Comparison of ENCODE assay signal across 20 cellular contexts in the genomic region with DNA sequence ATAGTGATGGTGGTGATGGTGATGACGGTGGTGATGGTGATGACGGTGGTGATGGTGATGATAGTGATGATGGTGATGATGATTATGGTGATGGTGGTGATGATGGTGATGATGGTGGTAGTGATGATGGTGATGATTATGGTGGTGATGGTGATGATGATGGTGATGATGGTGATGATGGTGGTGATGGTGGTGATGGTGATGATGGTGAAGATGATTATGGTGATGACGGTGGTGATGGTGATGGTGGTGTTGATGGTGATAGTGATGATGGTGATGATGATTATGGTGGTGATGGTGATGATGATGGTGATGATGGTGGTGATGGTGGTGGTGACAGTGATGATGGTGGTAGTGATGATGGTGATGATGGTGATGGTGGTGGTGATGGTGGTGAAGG.
DNase-seq lines count a peak whose midpoint lies in the region; ATAC-seq, FAIRE-seq and TF ChIP-seq lines count a peak whose summit lies in the region.
"Had no signal": no experiment of that assay in that cellular context is flagged by ENCODE, and none has a peak within 500 bp of the region (broad histone marks: within the 10 kb centered on the region; RNA-seq: fewer than 3 reads in every experiment).

No MANE protein-coding gene starts in this region.

- DNase-seq in HepG2 (ENCODE audit: low spot score), result no peak
- DNase-seq in right lobe of liver, result no peak
- no peak for DNase-seq in H1 (ENCODE audit: low read depth in 1 of 2, low spot score in 2 of 2)
- no peak for DNase-seq in trophoblast cell
- DNase-seq: AML-193; Caco-2; Calu3; CD4-positive, alpha-beta T cell; CD8-positive, alpha-beta T cell; DMS79 treated with DMSO at 0.1 percent for 48 hours; GF-D8 had no signal

- H3K4ac ChIP-seq in H1 (replicated peaks; ENCODE audit: insufficient read length, low read depth, low read length) (no peak overlapping the region), trophoblast cell (ENCODE audit: low read depth, low read length) (no peak overlapping the region)

- no peak overlapping the region for H4K8ac ChIP-seq in H1 (ENCODE audit: extremely low read depth, insufficient read depth, low read length)
- H4K8ac ChIP-seq in trophoblast cell (ENCODE audit: low read depth, low read length), result no peak overlapping the region

- no peak for TF ChIP-seq RAD21 in HepG2 (CRISPR knock-in tag; IDR thresholded peaks at IDR 0.05)
- TF ChIP-seq RAD21 in H1 (IDR thresholded peaks at IDR 0.05 in 1 of 2, conservative IDR thresholded peaks at IDR 0.05 in 1 of 2; ENCODE audit: low read depth in 2 of 2, low read length in 2 of 2), result no peak

- H3K56ac ChIP-seq in H1 (replicated peaks; ENCODE audit: insufficient read length, low read depth, low read length), result peak overlapping the region; percentile 95

- H3K36me3 ChIP-seq in HepG2 (replicated peaks in 1 of 2; ENCODE audit: control insufficient read depth in 1 of 2, insufficient read depth in 2 of 2, low read length in 2 of 2), result no peaks in the 10 kb centered on the region
- no peaks in the 10 kb centered on the region for H3K36me3 ChIP-seq in right lobe of liver
- no peaks in the 10 kb centered on the region for H3K36me3 ChIP-seq in H1 (ENCODE audit: control insufficient read depth in 2 of 4, insufficient read depth in 4 of 4, low read length in 3 of 4)
- no peaks in the 10 kb centered on the region for H3K36me3 ChIP-seq in trophoblast cell (ENCODE audit: control insufficient read depth in 1 of 2, insufficient read depth in 2 of 2, low read length in 2 of 2)
- H3K36me3 ChIP-seq: BLaER1 treated with 17β-estradiol and CSF1 and Interleukin-3, amounts not matched to agents 10 nM and 100 nM had no signal

- CTCF ChIA-PET in HepG2 (lab: Yijun Ruan, JAX; ENCODE audit: low intra/inter-chr PET ratio, low total read pairs), result no interaction called here
- CTCF ChIA-PET in H1 (lab: Charles Lee; ENCODE audit: partially characterized antibody), result no interaction called here

- TF ChIP-seq EP300 in HepG2 (IDR thresholded peaks at IDR 0.05; ENCODE audit: low read depth in 2 of 2, low read length in 2 of 2) (no peak), HepG2 (CRISPR knock-in tag; IDR thresholded peaks at IDR 0.05; ENCODE audit: borderline replicate concordance) (no peak), H1 (IDR thresholded peaks at IDR 0.05; ENCODE audit: borderline replicate concordance in 1 of 2, low read depth in 2 of 2, low read length in 2 of 2) (no peak)

- ATAC-seq in HepG2 (no peak), right lobe of liver (no peak), HG02678 (IDR thresholded peaks at IDR 0.05; ENCODE audit: unreplicated experiment) (no peak), HG02885 (IDR thresholded peaks at IDR 0.05; ENCODE audit: poor library complexity, unreplicated experiment) (no peak)
- ATAC-seq: A549; CD8-positive, alpha-beta T cell had no signal

- H3K23me2 ChIP-seq in H1 (ENCODE audit: low read depth, low read length), result peaks cover 14% of the 10 kb centered on the region; the same call in 1 of the 2 replicates

- intact Hi-C loops in HepG2 (cut with micrococcal nuclease; ENCODE audit: unreplicated experiment) (no loop called here), right lobe of liver (cut with DNase I) (no loop called here)

- WGBS in HepG2 (ENCODE audit: low lambda C conversion rate), result 61% methylated on average over 3 of the region's 3 CpGs
- 55% methylated on average over 3 of the region's 3 CpGs for WGBS in right lobe of liver (ENCODE audit: insufficient coverage, low coverage, low lambda C conversion rate, missing lambda C conversion rate)
- 93% methylated on average over 3 of the region's 3 CpGs; no CpG with 5 or more reads in 1 of the 2 experiments for WGBS in H1 (ENCODE audit: extremely low coverage in 1 of 2, insufficient coverage in 1 of 2, insufficient read length in 1 of 2, insufficient replicate concordance in 2 of 2, low coverage in 1 of 2, low lambda C conversion rate in 2 of 2, missing lambda C conversion rate in 1 of 2), 2 experiments
- WGBS in trophoblast cell (ENCODE audit: extremely low coverage, insufficient coverage, insufficient read length), result no CpG with 5 or more reads among the region's 3 CpGs

- no peak overlapping the region for H2BK12ac ChIP-seq in H1 (ENCODE audit: low read depth, low read length)
- H2BK12ac ChIP-seq in trophoblast cell (ENCODE audit: low read length), result no peak overlapping the region

- H3K79me2 ChIP-seq in HepG2 (ENCODE audit: insufficient read depth, low read length) (no peaks in the 10 kb centered on the region), H1 (ENCODE audit: control insufficient read depth in 1 of 2, insufficient read depth in 2 of 2, low read length in 2 of 2) (no peaks in the 10 kb centered on the region), trophoblast cell (ENCODE audit: control insufficient read depth, insufficient read depth, low read length, poor library complexity) (no peaks in the 10 kb centered on the region)

- no peak for TF ChIP-seq CTCF in HepG2 (CRISPR knock-in tag; IDR thresholded peaks at IDR 0.05)
- no peak for TF ChIP-seq CTCF in right lobe of liver (IDR thresholded peaks at IDR 0.05)
- no peak for TF ChIP-seq CTCF in H1 (IDR thresholded peaks at IDR 0.05; ENCODE audit: control extremely low read depth in 1 of 3, insufficient read depth in 1 of 3, low read depth in 1 of 3, low read length in 3 of 3)

- H3K27me3 ChIP-seq in HepG2 (ENCODE audit: control insufficient read depth in 1 of 2, insufficient read depth in 2 of 2, low read length in 2 of 2) (no peaks in the 10 kb centered on the region), right lobe of liver (no peaks in the 10 kb centered on the region), H1 (replicated peaks in 1 of 4; ENCODE audit: control insufficient read depth in 3 of 4, extremely low read depth in 1 of 4, insufficient read depth in 3 of 4, low read length in 3 of 4) (no peaks in the 10 kb centered on the region; a peak in 1 of 7 replicates), trophoblast cell (ENCODE audit: insufficient read depth, low read length) (no peaks in the 10 kb centered on the region)
- H3K27me3 ChIP-seq: BLaER1 treated with 17β-estradiol and CSF1 and Interleukin-3, amounts not matched to agents 10 nM and 100 nM had no signal

- H3K14ac ChIP-seq in H1 (ENCODE audit: insufficient read length), result no peak overlapping the region
- H3K14ac ChIP-seq in trophoblast cell (ENCODE audit: low read length), result no peak overlapping the region

- BruUV-seq in HepG2 (replicated peaks; lab: Mats Ljungman, UMichigan), result no TSS peak

- H3K4me1 ChIP-seq in HepG2 (ENCODE audit: insufficient read depth, low read length), result no peaks in the 10 kb centered on the region
- no peaks in the 10 kb centered on the region for H3K4me1 ChIP-seq in right lobe of liver
- H3K4me1 ChIP-seq in H1 (replicated peaks in 1 of 4; ENCODE audit: control insufficient read depth in 3 of 4, insufficient read depth in 4 of 4, low read length in 3 of 4), result no peaks in the 10 kb centered on the region; a peak in 1 of 7 replicates
- no peaks in the 10 kb centered on the region for H3K4me1 ChIP-seq in trophoblast cell (ENCODE audit: control insufficient read depth in 1 of 2, insufficient read depth in 2 of 2, low read length in 2 of 2)
- H3K4me1 ChIP-seq: A549, Caco-2 had no signal

- no peak overlapping the region for H3K4me2 ChIP-seq in HepG2 (ENCODE audit: low read depth, low read length)
- H3K4me2 ChIP-seq in H1 (ENCODE audit: insufficient read depth in 1 of 2, low read depth in 2 of 2, low read length in 2 of 2), result no peak overlapping the region
- no peak overlapping the region for H3K4me2 ChIP-seq in trophoblast cell (ENCODE audit: low read length)
- H3K4me2 ChIP-seq: A549; BLaER1 treated with 17β-estradiol and CSF1 and Interleukin-3, amounts not matched to agents 10 nM and 100 nM had no signal

- H4K20me1 ChIP-seq in HepG2 (ENCODE audit: insufficient read depth, low read length) (no peaks in the 10 kb centered on the region), H1 (replicated peaks in 1 of 2; ENCODE audit: control insufficient read depth in 1 of 2, insufficient read depth in 2 of 2, low read length in 2 of 2) (peaks cover 0 to 5% of the 10 kb centered on the region in 2 experiments)
- H4K20me1 ChIP-seq: BLaER1 treated with 17β-estradiol and CSF1 and Interleukin-3, amounts not matched to agents 10 nM and 100 nM had no signal

- H3K27ac ChIP-seq in HepG2 (ENCODE audit: extremely low read length, insufficient read depth, low read length) (no peak overlapping the region), right lobe of liver (no peak overlapping the region), H1 (ENCODE audit: low read depth, low read length) (no peak overlapping the region), trophoblast cell (ENCODE audit: low read depth, low read length) (no peak overlapping the region)
- H3K27ac ChIP-seq: 22Rv1; A549; BLaER1 treated with 17β-estradiol and CSF1 and Interleukin-3, amounts not matched to agents 10 nM and 100 nM; C4-2B had no signal

- POLR2A ChIA-PET in HepG2 (lab: Yijun Ruan, JAX), result no interaction called here
- POLR2A ChIA-PET in H1 (lab: Charles Lee; ENCODE audit: partially characterized antibody), result no interaction called here

- H3K18ac ChIP-seq in H1 (ENCODE audit: extremely low read depth, low read length), result no peak overlapping the region
- H3K18ac ChIP-seq in trophoblast cell (ENCODE audit: low read length), result no peak overlapping the region

- H2BK5ac ChIP-seq in H1 (ENCODE audit: low read depth, low read length), result no peak overlapping the region
- H2BK5ac ChIP-seq in trophoblast cell (ENCODE audit: low read depth, low read length, poor library complexity), result no peak overlapping the region

- no peak for FAIRE-seq in HepG2 (lab: Jason Lieb, UNC)
- FAIRE-seq in H1 (lab: Jason Lieb, UNC), result no peak
- FAIRE-seq: A549, D721Med, G401.6, GM18507 had no signal

- H3K4me3 ChIP-seq in HepG2 (replicated peaks in 1 of 3; ENCODE audit: insufficient read depth in 1 of 3, low read depth in 2 of 3, low read length in 3 of 3), result no peak overlapping the region
- no peak overlapping the region for H3K4me3 ChIP-seq in right lobe of liver
- no peak overlapping the region for H3K4me3 ChIP-seq in H1 (ENCODE audit: extremely low read depth in 1 of 4, insufficient read depth in 2 of 4, low read depth in 3 of 4, low read length in 4 of 4)
- H3K4me3 ChIP-seq in trophoblast cell (ENCODE audit: low read depth, low read length), result peak overlapping the region; percentile 51
- H3K4me3 ChIP-seq: A549; BLaER1 treated with 17β-estradiol and CSF1 and Interleukin-3, amounts not matched to agents 10 nM and 100 nM had no signal

- no peak overlapping the region for H2AFZ ChIP-seq in HepG2 (ENCODE audit: low read length)
- H2AFZ ChIP-seq in H1 (ENCODE audit: low read length), result no peak overlapping the region
- H2AFZ ChIP-seq in trophoblast cell (ENCODE audit: insufficient read depth, low read length, poor library complexity), result no peak overlapping the region

- H3K23ac ChIP-seq in H1 (ENCODE audit: insufficient read length) (no peak overlapping the region), trophoblast cell (ENCODE audit: low read length) (no peak overlapping the region)

- H4K5ac ChIP-seq in H1 (ENCODE audit: insufficient read length, low read depth, low read length), result no peak overlapping the region

- H3K9ac ChIP-seq in HepG2 (ENCODE audit: insufficient read depth, low read depth, low read length), result no peak overlapping the region
- no peak overlapping the region for H3K9ac ChIP-seq in H1 (replicated peaks in 1 of 4; ENCODE audit: extremely low read depth in 1 of 4, low read depth in 3 of 4, low read length in 3 of 4)
- H3K9ac ChIP-seq in trophoblast cell (ENCODE audit: low read length), result no peak overlapping the region
- H3K9ac ChIP-seq: BLaER1 treated with 17β-estradiol and CSF1 and Interleukin-3, amounts not matched to agents 10 nM and 100 nM had no signal

- H4K12ac ChIP-seq in trophoblast cell (ENCODE audit: low read depth, low read length), result no peak overlapping the region

- in situ Hi-C loops in HepG2 (cut with HindIII; ENCODE audit: extremely low pct_ligation_motif_present, low pct_unique_long_range_greater_than_20kb), result no loop called here

- H2BK120ac ChIP-seq in H1 (replicated peaks; ENCODE audit: low read depth, low read length) (no peak overlapping the region), trophoblast cell (ENCODE audit: insufficient read depth, low read length, poor library complexity) (no peak overlapping the region)

- H2BK15ac ChIP-seq in H1 (ENCODE audit: low read length), result no peak overlapping the region

- H3K9me3 ChIP-seq in HepG2 (ENCODE audit: low read length) (peaks cover 39% of the 10 kb centered on the region), right lobe of liver (no peaks in the 10 kb centered on the region), H1 (ENCODE audit: insufficient read depth in 2 of 2, low read depth in 1 of 2, low read length in 1 of 2) (peaks cover 0 to 16% of the 10 kb centered on the region in 2 experiments; a peak in 3 of 4 replicates), trophoblast cell (ENCODE audit: insufficient read depth, low read depth, low read length) (peaks cover 14% of the 10 kb centered on the region)

- no peak overlapping the region for H2AK5ac ChIP-seq in H1 (ENCODE audit: low read depth, low read length)
- no peak overlapping the region for H2AK5ac ChIP-seq in trophoblast cell (ENCODE audit: low read length)

- no peak overlapping the region for H2BK20ac ChIP-seq in H1 (ENCODE audit: low read length)

- H4K91ac ChIP-seq in H1 (replicated peaks; ENCODE audit: insufficient read length, low read length), result no peak overlapping the region
- no peak overlapping the region for H4K91ac ChIP-seq in trophoblast cell (ENCODE audit: low read depth, low read length)

- TF ChIP-seq POLR2A in HepG2 (IDR thresholded peaks at IDR 0.05; ENCODE audit: insufficient read depth in 1 of 2, low read depth in 2 of 2, low read length in 2 of 2) (no peak), right lobe of liver (IDR thresholded peaks at IDR 0.05) (no peak), H1 (IDR thresholded peaks at IDR 0.05; ENCODE audit: control extremely low read depth in 1 of 2, low read depth in 2 of 2, low read length in 2 of 2) (no peak)

- H3K79me1 ChIP-seq in H1 (ENCODE audit: low read depth, low read length) (no peaks in the 10 kb centered on the region), trophoblast cell (ENCODE audit: low read length) (no peaks in the 10 kb centered on the region)
